10 cellular contexts compared by ENCODE assay signal in genomic region chr18:22639026-22639463, GRCh38.
DNase-seq lines count a peak whose midpoint lies in the region; ATAC-seq, FAIRE-seq and TF ChIP-seq lines count a peak whose summit lies in the region.
"Had no signal": no experiment of that assay in that cellular context is flagged by ENCODE, and none has a peak within 500 bp of the region (broad histone marks: within the 10 kb centered on the region; RNA-seq: fewer than 3 reads in every experiment).

No MANE protein-coding gene starts in this region.

- no peaks in the 10 kb centered on the region for H3K27me3 Mint-ChIP-seq in astrocyte (ENCODE audit: low read depth, unreplicated experiment)

- TF ChIP-seq EP300 in A549 (IDR thresholded peaks at IDR 0.05): peak; percentile 59 to 84; a peak in 3 of 5 replicates

- no peak overlapping the region for H3K9ac ChIP-seq in HCT116 (ENCODE audit: low read length)
- H3K9ac ChIP-seq in astrocyte (ENCODE audit: low read length): peak overlapping the region; percentile 57

- CTCF ChIA-PET in A549 (lab: Yijun Ruan, JAX) (interaction anchor here (0.7 kb wide), 1 partner anchor 40 kb away, joined by 3 read pairs; no protein-coding TSS in a partner anchor), HCT116 (lab: Charles Lee) (no interaction called here)

- no peaks in the 10 kb centered on the region for H4K20me1 ChIP-seq in HCT116 (ENCODE audit: insufficient read depth)
- no peaks in the 10 kb centered on the region for H4K20me1 ChIP-seq in astrocyte (ENCODE audit: insufficient read depth, low read length)

- POLR2A ChIA-PET in A549 (lab: Yijun Ruan, JAX): no interaction called here
- POLR2A ChIA-PET in HCT116 (lab: Charles Lee): no interaction called here

- peaks cover 19% of the 10 kb centered on the region for H3K4me1 Mint-ChIP-seq in astrocyte (ENCODE audit: low read depth, unreplicated experiment)
- H3K4me1 Mint-ChIP-seq: GM23338 had no signal

- no peak for TF ChIP-seq CTCF in A549 (IDR thresholded peaks at IDR 0.05)
- no peak for TF ChIP-seq CTCF in HCT116 (IDR thresholded peaks at IDR 0.05 in 2 of 3, conservative IDR thresholded peaks at IDR 0.05 in 1 of 3; ENCODE audit: borderline replicate concordance in 1 of 3, insufficient read depth in 1 of 3, low read depth in 2 of 3, low read length in 2 of 3)
- TF ChIP-seq CTCF in astrocyte (IDR thresholded peaks at IDR 0.05; ENCODE audit: insufficient read depth, low read depth, low read length): no peak
- TF ChIP-seq CTCF in D721Med (IDR thresholded peaks at IDR 0.05; ENCODE audit: insufficient read depth, missing control alignments): no peak

- H3K9me3 ChIP-seq in A549: no peaks in the 10 kb centered on the region
- H3K9me3 ChIP-seq in HCT116 (ENCODE audit: control insufficient read depth in 1 of 2, insufficient read depth in 1 of 2, low read depth in 1 of 2, low read length in 2 of 2): no peaks in the 10 kb centered on the region
- H3K9me3 ChIP-seq in astrocyte (ENCODE audit: insufficient read depth, low read depth, low read length): peaks cover 2% of the 10 kb centered on the region
- no peaks in the 10 kb centered on the region for H3K9me3 ChIP-seq in right cardiac atrium (ENCODE audit: control insufficient read depth, low read length)

- RAD21 ChIA-PET in HCT116 (lab: Charles Lee; ENCODE audit: low non-redundant PET in 1 of 2, low total read pairs in 2 of 2, uncharacterized antibody in 2 of 2, unreplicated experiment in 2 of 2): no interaction called here

- H3K36me3 Mint-ChIP-seq in astrocyte (ENCODE audit: low read depth, unreplicated experiment): no peaks in the 10 kb centered on the region

- H3K4me1 ChIP-seq in A549 (peaks cover 39% of the 10 kb centered on the region), HCT116 (ENCODE audit: control insufficient read depth in 1 of 2, insufficient read depth in 2 of 2, low read length in 2 of 2) (peaks cover 11 to 23% of the 10 kb centered on the region in 2 experiments), astrocyte (ENCODE audit: insufficient read depth, low read length) (peaks cover 24% of the 10 kb centered on the region), right cardiac atrium (ENCODE audit: control insufficient read depth, insufficient read depth, low read length) (peaks cover 3% of the 10 kb centered on the region)

- 0% methylated on average over 2 of the region's 2 CpGs for WGBS in A549 (ENCODE audit: missing lambda C conversion rate)
- 33% methylated on average over 2 of the region's 2 CpGs for WGBS in right cardiac atrium

- H3K4me3 ChIP-seq in A549: no peak overlapping the region
- H3K4me3 ChIP-seq in HCT116 (replicated peaks in 1 of 2; ENCODE audit: low read depth in 1 of 2, low read length in 2 of 2): no peak overlapping the region
- no peak overlapping the region for H3K4me3 ChIP-seq in astrocyte (ENCODE audit: insufficient read depth, low read depth, low read length)
- no peak overlapping the region for H3K4me3 ChIP-seq in right cardiac atrium (ENCODE audit: low read length)
- H3K4me3 ChIP-seq: GM23338 had no signal

- H3K4me2 ChIP-seq in A549 (peak overlapping the region; percentile 66), HCT116 (ENCODE audit: low read length) (peak overlapping the region; percentile 21), astrocyte (ENCODE audit: low read length) (peak overlapping the region; percentile 42)
- H3K4me2 ChIP-seq: GM23338 had no signal

- H3K79me2 ChIP-seq in HCT116 (ENCODE audit: insufficient read depth, low read length) (no peaks in the 10 kb centered on the region), astrocyte (ENCODE audit: insufficient read depth, low read length) (no peaks in the 10 kb centered on the region)

- H3K27me3 ChIP-seq in HCT116 (ENCODE audit: insufficient read depth, low read length): no peaks in the 10 kb centered on the region
- no peaks in the 10 kb centered on the region for H3K27me3 ChIP-seq in astrocyte (ENCODE audit: insufficient read depth, low read length)
- H3K27me3 ChIP-seq in right cardiac atrium (ENCODE audit: control insufficient read depth, insufficient read depth): no peaks in the 10 kb centered on the region

- peak; percentile 15 to 26; a peak in 3 of 5 replicates for TF ChIP-seq RAD21 in A549 (conservative IDR thresholded peaks at IDR 0.05 in 1 of 2, IDR thresholded peaks at IDR 0.05 in 1 of 2)
- no peak for TF ChIP-seq RAD21 in HCT116 (IDR thresholded peaks at IDR 0.05; ENCODE audit: low read depth)

- TF ChIP-seq POLR2A in A549 (IDR thresholded peaks at IDR 0.05; ENCODE audit: low read length) (no peak), HCT116 (IDR thresholded peaks at IDR 0.05; ENCODE audit: borderline replicate concordance, extremely low read depth, insufficient read depth, insufficient read length) (no peak)

- no TSS peak for BruUV-seq in HCT116 (replicated peaks; lab: Mats Ljungman, UMichigan)

- intact Hi-C loops in HCT116 (cut with micrococcal nuclease): no loop called here
- intact Hi-C loops in right cardiac atrium (cut with DNase I): loop anchor here in 1 of 4 donors (5.0 kb wide), 1 partner anchor 37 kb away; no protein-coding TSS in a partner anchor

- ATAC-seq in A549 (peak; percentile 81 to 85), HCT116 (no peak), right cardiac atrium (no peak), GM19395 (IDR thresholded peaks at IDR 0.05; ENCODE audit: unreplicated experiment) (no peak)
- ATAC-seq: GM23338 had no signal

- no peaks in the 10 kb centered on the region for H3K36me3 ChIP-seq in HCT116 (ENCODE audit: control insufficient read depth in 1 of 2, insufficient read depth in 2 of 2, low read length in 2 of 2)
- no peaks in the 10 kb centered on the region for H3K36me3 ChIP-seq in astrocyte (ENCODE audit: insufficient read depth, low read length)

- no peaks in the 10 kb centered on the region for H3K9me2 ChIP-seq in HCT116 (ENCODE audit: insufficient read depth)

- peaks cover 6% of the 10 kb centered on the region for H3K9me3 Mint-ChIP-seq in astrocyte (ENCODE audit: unreplicated experiment)

- peak overlapping the region; percentile 84 for H3K27ac Mint-ChIP-seq in astrocyte (ENCODE audit: unreplicated experiment)
- H3K27ac Mint-ChIP-seq: GM23338 had no signal

- FAIRE-seq in A549 (lab: Jason Lieb, UNC) (no peak), astrocyte (lab: Jason Lieb, UNC) (peak; percentile 98), D721Med (lab: Jason Lieb, UNC) (no peak)

- H2AFZ ChIP-seq in HCT116 (ENCODE audit: low read depth, low read length, poor library complexity, severe bottlenecking) (no peak overlapping the region), astrocyte (ENCODE audit: low read depth, low read length) (no peak overlapping the region)
- H2AFZ ChIP-seq: GM23338 had no signal

- H3K4me3 Mint-ChIP-seq in astrocyte (ENCODE audit: unreplicated experiment): no peak overlapping the region
- H3K4me3 Mint-ChIP-seq: GM23338 had no signal

- DNase-seq in A549 (ENCODE audit: low read depth in 1 of 2, low spot score in 1 of 2) (peak; percentile 17 to 80), HCT116 (ENCODE audit: low read depth, low spot score) (no peak), astrocyte (ENCODE audit: low read depth) (peak; percentile 96), glomerular visceral epithelial cell (ENCODE audit: extremely low spot score) (peak; percentile 58), islet precursor cell (no peak), D721Med (ENCODE audit: insufficient read length, low spot score) (no peak), right cardiac atrium (no peak)
- DNase-seq: NCI-H2107 had no signal

- H3K27ac ChIP-seq in A549 (peak overlapping the region; percentile 72 to 85; a peak in 5 of 6 replicates), HCT116 (ENCODE audit: low read depth, low read length) (no peak overlapping the region), astrocyte (ENCODE audit: low read depth, low read length) (peak overlapping the region; percentile 87), right cardiac atrium (ENCODE audit: low read length) (no peak overlapping the region)

TF ChIP-seq in A549, 52 proteins besides CTCF, POLR2A, EP300 and RAD21 (continues in another document):
- TF ChIP-seq, protein P1, sequence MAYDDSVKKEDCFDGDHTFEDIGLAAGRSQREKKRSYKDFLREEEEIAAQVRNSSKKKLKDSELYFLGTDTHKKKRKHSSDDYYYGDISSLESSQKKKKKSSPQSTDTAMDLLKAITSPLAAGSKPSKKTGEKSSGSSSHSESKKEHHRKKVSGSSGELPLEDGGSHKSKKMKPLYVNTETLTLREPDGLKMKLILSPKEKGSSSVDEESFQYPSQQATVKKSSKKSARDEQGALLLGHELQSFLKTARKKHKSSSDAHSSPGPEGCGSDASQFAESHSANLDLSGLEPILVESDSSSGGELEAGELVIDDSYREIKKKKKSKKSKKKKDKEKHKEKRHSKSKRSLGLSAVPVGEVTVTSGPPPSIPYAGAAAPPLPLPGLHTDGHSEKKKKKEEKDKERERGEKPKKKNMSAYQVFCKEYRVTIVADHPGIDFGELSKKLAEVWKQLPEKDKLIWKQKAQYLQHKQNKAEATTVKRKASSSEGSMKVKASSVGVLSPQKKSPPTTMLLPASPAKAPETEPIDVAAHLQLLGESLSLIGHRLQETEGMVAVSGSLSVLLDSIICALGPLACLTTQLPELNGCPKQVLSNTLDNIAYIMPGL (CRISPR knock-in tag; IDR thresholded peaks at IDR 0.05; ENCODE audit: borderline replicate concordance): no peak
- TF ChIP-seq HOXB5 (CRISPR knock-in tag; IDR thresholded peaks at IDR 0.05): no peak; the same call in 1 of the 2 replicates
- no peak for TF ChIP-seq ZFP36 (IDR thresholded peaks at IDR 0.05; ENCODE audit: borderline replicate concordance, partially characterized antibody)
- TF ChIP-seq SMC3 (IDR thresholded peaks at IDR 0.05): no peak
- no peak for TF ChIP-seq CHD4 (IDR thresholded peaks at IDR 0.05; ENCODE audit: borderline replicate concordance)
- TF ChIP-seq SREBF2 (IDR thresholded peaks at IDR 0.05): no peak

TF ChIP-seq in HCT116, 20 proteins besides CTCF, POLR2A, EP300 and RAD21 (continues in another document):
- TF ChIP-seq ATF3 (IDR thresholded peaks at IDR 0.05) (no peak), YY1 (IDR thresholded peaks at IDR 0.05; ENCODE audit: extremely low read depth, insufficient replicate concordance, low read depth, low read length) (no peak)

Comparison
In these comparisons a context has a peak if more than half of its experiments do, and no peak if none do; other contexts are left out.
1. ATAC-seq: peak in A549 (2 of 2); none in HCT116 (single experiment), right cardiac atrium (0 of 2) and GM19395 (single experiment).
2. DNase-seq: peak in A549 (2 of 2), astrocyte (single experiment) and glomerular visceral epithelial cell (single experiment); none in HCT116 (single experiment), islet precursor cell (single experiment), D721Med (single experiment) and right cardiac atrium (0 of 3).
3. H3K27ac ChIP-seq: peak in A549 (2 of 2) and astrocyte (single experiment); none in HCT116 (single experiment) and right cardiac atrium (single experiment).
4. Of the 6 proteins assayed by ChIP-seq in both A549 and HCT116: peak only in A549: MAX and RAD21; only in HCT116: none; in both: none; in neither: 3; mixed calls (peak in some experiments, not most) for 1.
5. Peak in every context shown above with its lines, with median percentiles within 50 percentile points of each other: H3K4me2 ChIP-seq.